In genomic region chr9:99296375-99296951, GRCh38 we compare ENCODE assay signal across 8 cellular contexts.
A peak's percentile ranks its signal among the peaks of the same experiment; 100 is the strongest.
DNase-seq lines count a peak whose midpoint lies in the region; ATAC-seq and TF ChIP-seq lines count a peak whose summit lies in the region.

No MANE protein-coding gene starts in this region.

- TF ChIP-seq CTCF in right atrium auricular region (IDR thresholded peaks at IDR 0.05), result no peak
- TF ChIP-seq CTCF in activated CD8-positive, alpha-beta T cell treated with anti-CD3 and anti-CD28 coated beads for 36 hours (IDR thresholded peaks at IDR 0.05), result no peak

- peaks cover 3% of the 10 kb centered on the region for H3K4me1 Mint-ChIP-seq in activated CD8-positive, alpha-beta T cell treated with anti-CD3 and anti-CD28 coated beads for 36 hours (ENCODE audit: low read depth)
- peaks cover 0 to 5% of the 10 kb centered on the region in 2 donors for H3K4me1 Mint-ChIP-seq in immature natural killer cell

- peak overlapping the region in 1 of 2 donors; percentile 32 for H3K4me3 ChIP-seq in right atrium auricular region
- peak overlapping the region; percentile 21 for H3K4me3 ChIP-seq in urinary bladder (ENCODE audit: low read depth, low read length)

- H3K4me3 Mint-ChIP-seq in activated CD8-positive, alpha-beta T cell treated with anti-CD3 and anti-CD28 coated beads for 36 hours, result no peak overlapping the region
- peak overlapping the region in 4 of 5 donors; percentile 41 to 63 (median 56) for H3K4me3 Mint-ChIP-seq in immature natural killer cell

- H3K9me3 Mint-ChIP-seq in activated CD8-positive, alpha-beta T cell treated with anti-CD3 and anti-CD28 coated beads for 36 hours, result no peaks in the 10 kb centered on the region
- H3K9me3 Mint-ChIP-seq in immature natural killer cell, result no peaks in the 10 kb centered on the region

- H3K36me3 ChIP-seq in right atrium auricular region (no peaks in the 10 kb centered on the region), urinary bladder (ENCODE audit: insufficient read depth) (no peaks in the 10 kb centered on the region)

- no peaks in the 10 kb centered on the region for H3K27me3 ChIP-seq in right atrium auricular region

- CTCF ChIA-PET in activated CD8-positive, alpha-beta T cell treated with anti-CD3 and anti-CD28 coated beads for 36 hours (lab: Charles Lee), result no interaction called here

- no peak overlapping the region for H3K27ac Mint-ChIP-seq in activated CD8-positive, alpha-beta T cell treated with anti-CD3 and anti-CD28 coated beads for 36 hours
- H3K27ac Mint-ChIP-seq in immature natural killer cell, result no peak overlapping the region

- no peaks in the 10 kb centered on the region for H3K9me3 ChIP-seq in right atrium auricular region

- peaks cover 5% of the 10 kb centered on the region for H3K27me3 Mint-ChIP-seq in activated CD8-positive, alpha-beta T cell treated with anti-CD3 and anti-CD28 coated beads for 36 hours
- peaks cover 4 to 5% (median 5%) of the 10 kb centered on the region in 3 donors for H3K27me3 Mint-ChIP-seq in immature natural killer cell (ENCODE audit: low read depth in 3 of 3)

- intact Hi-C loops in Right ventricle myocardium superior (cut with DNase I), result no loop called here
- intact Hi-C loops in activated CD8-positive, alpha-beta T cell treated with anti-CD3 and anti-CD28 coated beads for 36 hours (cut with micrococcal nuclease), result no loop called here

- no peak for DNase-seq in Right ventricle myocardium superior
- no peak for DNase-seq in right atrium auricular region (ENCODE audit: low spot score)
- peak; percentile 27 for DNase-seq in activated CD8-positive, alpha-beta T cell treated with anti-CD3 and anti-CD28 coated beads for 36 hours
- peak; percentile 22 to 39 (median 35) for DNase-seq in immature natural killer cell
- no peak for DNase-seq in HUDEP-2 (lab: John Stamatoyannopoulos, UW; ENCODE audit: unreplicated experiment in 76 of 76)
- DNase-seq in DMS114 treated with DMSO at 0.1 percent for 48 hours (lab: John Stamatoyannopoulos, UW; ENCODE audit: unreplicated experiment), result no peak
- no peak for DNase-seq in AML-193 (lab: John Stamatoyannopoulos, UW)

- H3K27ac ChIP-seq in right atrium auricular region (no peak overlapping the region), urinary bladder (ENCODE audit: low read depth) (no peak overlapping the region)

- peak; percentile 63 for ATAC-seq in Right ventricle myocardium superior (ENCODE audit: poor library complexity)
- ATAC-seq in activated CD8-positive, alpha-beta T cell treated with anti-CD3 and anti-CD28 coated beads for 36 hours, result peak; percentile 64

- POLR2A ChIA-PET in activated CD8-positive, alpha-beta T cell treated with anti-CD3 and anti-CD28 coated beads for 36 hours (lab: Charles Lee), result no interaction called here

- H3K4me1 ChIP-seq in right atrium auricular region (no peaks in the 10 kb centered on the region), urinary bladder (ENCODE audit: insufficient read depth) (peaks cover 1% of the 10 kb centered on the region)

- H3K36me3 Mint-ChIP-seq in activated CD8-positive, alpha-beta T cell treated with anti-CD3 and anti-CD28 coated beads for 36 hours (ENCODE audit: low read depth), result no peaks in the 10 kb centered on the region
- H3K36me3 Mint-ChIP-seq in immature natural killer cell, result no peaks in the 10 kb centered on the region

- 43% methylated on average over 36 of the region's 36 CpGs for WGBS in urinary bladder

Comparison
In these comparisons a context has a peak if more than half of its experiments do, and no peak if none do; other contexts are left out.
1. DNase-seq: peak in activated CD8-positive, alpha-beta T cell treated with anti-CD3 and anti-CD28 coated beads for 36 hours (single experiment) and immature natural killer cell (3 of 3); none in Right ventricle myocardium superior (single experiment), right atrium auricular region (single experiment), HUDEP-2 (0 of 76), DMS114 treated with DMSO at 0.1 percent for 48 hours (single experiment) and AML-193 (0 of 2).